Comparison of ENCODE assay signal across 20 cellular contexts in genomic region chr22:24565077-24565476, GRCh38. TPM values are rescaled to one million over a fixed set of nuclear protein-coding genes. Genes with fewer than 3 reads are reported as not detected.
DNase-seq lines count a peak whose midpoint lies in the region; ATAC-seq and TF ChIP-seq lines count a peak whose summit lies in the region.
"Had no signal": no experiment of that assay in that cellular context is flagged by ENCODE, and none has a peak within 500 bp of the region (broad histone marks: within the 10 kb centered on the region; RNA-seq: fewer than 3 reads in every experiment).

No MANE protein-coding gene starts in this region.

- H3K4me1 ChIP-seq in Loucy (ENCODE audit: insufficient read depth, low read length, poor library complexity, severe bottlenecking) (peaks cover 28% of the 10 kb centered on the region), psoas muscle (peaks cover 44% of the 10 kb centered on the region)

- no peaks in the 10 kb centered on the region for H3K9me3 Mint-ChIP-seq in activated naive CD8-positive, alpha-beta T cell treated with anti-CD3 and anti-CD28 coated beads, Interleukin-2, amount 50 U/mL, for 24 hours
- H3K9me3 Mint-ChIP-seq in activated naive CD8-positive, alpha-beta T cell treated with anti-CD3 and anti-CD28 coated beads for 36 hours = no peaks in the 10 kb centered on the region
- H3K9me3 Mint-ChIP-seq in effector memory CD8-positive, alpha-beta T cell = no peaks in the 10 kb centered on the region
- H3K9me3 Mint-ChIP-seq: CD8-positive, alpha-beta memory T cell; GM23338 had no signal

- H3K27me3 ChIP-seq in Loucy (ENCODE audit: insufficient read depth, low read length, poor library complexity, severe bottlenecking) (no peaks in the 10 kb centered on the region), psoas muscle (ENCODE audit: insufficient read depth in 3 of 3, low read length in 2 of 3) (no peaks in the 10 kb centered on the region)

- no peak for DNase-seq in activated naive CD8-positive, alpha-beta T cell treated with anti-CD3 and anti-CD28 coated beads, Interleukin-2, amount 50 U/mL, for 24 hours
- DNase-seq in activated naive CD8-positive, alpha-beta T cell treated with anti-CD3 and anti-CD28 coated beads for 36 hours = no peak
- no peak for DNase-seq in effector memory CD8-positive, alpha-beta T cell
- DNase-seq in psoas muscle (no peak), NCI-H2227 treated with DMSO at 0.1 percent for 48 hours (lab: John Stamatoyannopoulos, UW) (no peak), hippocampal formation (lab: John Stamatoyannopoulos, UW) (no peak)
- DNase-seq: CD8-positive, alpha-beta memory T cell; GF-D8; NCI-H1048; NCI-H146; NCI-H2081 treated with DMSO at 0.1 percent for 48 hours; NCI-H345; NCI-H526 treated with DMSO at 0.1 percent for 48 hours; NK-92 treated with Interleukin-12 subunit alpha and Interleukin-12 subunit beta, amount 100 ng/mL, for 24 hours; OCI-M1 had no signal

- H3K9me2 ChIP-seq in Loucy (replicated peaks; ENCODE audit: low read depth, low read length) = no peaks in the 10 kb centered on the region

- peaks cover 76% of the 10 kb centered on the region; the same call in 1 of the 2 replicates for H3K36me3 ChIP-seq in Loucy (ENCODE audit: insufficient read depth, low read length)
- H3K36me3 ChIP-seq in psoas muscle (ENCODE audit: insufficient read depth in 1 of 2, low read depth in 1 of 2) = peaks cover 5 to 43% of the 10 kb centered on the region in 2 donors

- H3K79me2 ChIP-seq in Loucy (ENCODE audit: insufficient read depth, low read length) = peaks cover 82% of the 10 kb centered on the region

- WGBS in psoas muscle, 3 donors = 75 to 86% (median 76%) methylated on average over 2 of the region's 2 CpGs

- peaks cover 73% of the 10 kb centered on the region for H4K20me1 ChIP-seq in Loucy (ENCODE audit: insufficient read depth, low read length, poor library complexity, severe bottlenecking)

- ATAC-seq in activated naive CD8-positive, alpha-beta T cell treated with anti-CD3 and anti-CD28 coated beads, Interleukin-2, amount 50 U/mL, for 24 hours = no peak
- no peak for ATAC-seq in effector memory CD8-positive, alpha-beta T cell (replicated peaks)
- peak in 1 of 4 donors; percentile 1 for ATAC-seq in psoas muscle
- ATAC-seq: GM23338, K562 had no signal

- peak overlapping the region; percentile 78 for H3K27ac ChIP-seq in psoas muscle
- H3K27ac ChIP-seq: HL-60 had no signal

- peak overlapping the region; percentile 68 for H3K4me2 ChIP-seq in Loucy (ENCODE audit: low read depth, low read length, poor library complexity, severe bottlenecking)
- H3K4me2 ChIP-seq: GM23338 had no signal

- no peak overlapping the region for H2AFZ ChIP-seq in Loucy (ENCODE audit: low read length)
- H2AFZ ChIP-seq: GM23338 had no signal

- H3K9ac ChIP-seq in Loucy (ENCODE audit: low read depth, low read length, poor library complexity, severe bottlenecking) = no peak overlapping the region

- no peak overlapping the region for H3K4me3 Mint-ChIP-seq in activated naive CD8-positive, alpha-beta T cell treated with anti-CD3 and anti-CD28 coated beads, Interleukin-2, amount 50 U/mL, for 24 hours
- H3K4me3 Mint-ChIP-seq in activated naive CD8-positive, alpha-beta T cell treated with anti-CD3 and anti-CD28 coated beads for 36 hours = no peak overlapping the region
- H3K4me3 Mint-ChIP-seq in effector memory CD8-positive, alpha-beta T cell = no peak overlapping the region
- H3K4me3 Mint-ChIP-seq: B cell, GM23338 had no signal

- H3K4me1 Mint-ChIP-seq in activated naive CD8-positive, alpha-beta T cell treated with anti-CD3 and anti-CD28 coated beads, Interleukin-2, amount 50 U/mL, for 24 hours = peaks cover 27% of the 10 kb centered on the region
- peaks cover 25% of the 10 kb centered on the region for H3K4me1 Mint-ChIP-seq in activated naive CD8-positive, alpha-beta T cell treated with anti-CD3 and anti-CD28 coated beads for 36 hours
- peaks cover 23 to 44% of the 10 kb centered on the region in 2 donors for H3K4me1 Mint-ChIP-seq in effector memory CD8-positive, alpha-beta T cell (ENCODE audit: low read depth in 2 of 2)
- H3K4me1 Mint-ChIP-seq: GM23338 had no signal

- H3K9me3 ChIP-seq in Loucy (ENCODE audit: insufficient read depth, low read depth, low read length) (no peaks in the 10 kb centered on the region), psoas muscle (no peaks in the 10 kb centered on the region)

- no peak for TF ChIP-seq CTCF in Loucy (conservative IDR thresholded peaks at IDR 0.05; ENCODE audit: low read length)
- TF ChIP-seq CTCF in psoas muscle (IDR thresholded peaks at IDR 0.05) = no peak

- intact Hi-C loops in psoas muscle (cut with DNase I) = no loop called here

- no peaks in the 10 kb centered on the region for H3F3A ChIP-seq in Loucy (ENCODE audit: low read depth)

- H3K4me3 ChIP-seq in Loucy (ENCODE audit: low read length, poor library complexity, severe bottlenecking) (no peak overlapping the region), psoas muscle (no peak overlapping the region)
- H3K4me3 ChIP-seq: GM23338, K562 had no signal

- peaks cover 49% of the 10 kb centered on the region for H3K36me3 Mint-ChIP-seq in activated naive CD8-positive, alpha-beta T cell treated with anti-CD3 and anti-CD28 coated beads, Interleukin-2, amount 50 U/mL, for 24 hours (ENCODE audit: low read depth)
- peaks cover 20% of the 10 kb centered on the region for H3K36me3 Mint-ChIP-seq in activated naive CD8-positive, alpha-beta T cell treated with anti-CD3 and anti-CD28 coated beads for 36 hours
- peaks cover 72% of the 10 kb centered on the region for H3K36me3 Mint-ChIP-seq in effector memory CD8-positive, alpha-beta T cell (ENCODE audit: insufficient read depth)

- peak overlapping the region; percentile 20 for H3K27ac Mint-ChIP-seq in activated naive CD8-positive, alpha-beta T cell treated with anti-CD3 and anti-CD28 coated beads, Interleukin-2, amount 50 U/mL, for 24 hours
- no peak overlapping the region for H3K27ac Mint-ChIP-seq in activated naive CD8-positive, alpha-beta T cell treated with anti-CD3 and anti-CD28 coated beads for 36 hours
- peak overlapping the region; percentile 49 to 77 for H3K27ac Mint-ChIP-seq in effector memory CD8-positive, alpha-beta T cell
- H3K27ac Mint-ChIP-seq: B cell, GM23338 had no signal

- no peaks in the 10 kb centered on the region for H3K27me3 Mint-ChIP-seq in activated naive CD8-positive, alpha-beta T cell treated with anti-CD3 and anti-CD28 coated beads, Interleukin-2, amount 50 U/mL, for 24 hours
- H3K27me3 Mint-ChIP-seq in activated naive CD8-positive, alpha-beta T cell treated with anti-CD3 and anti-CD28 coated beads for 36 hours = no peaks in the 10 kb centered on the region
- H3K27me3 Mint-ChIP-seq in effector memory CD8-positive, alpha-beta T cell = no peaks in the 10 kb centered on the region
- H3K27me3 Mint-ChIP-seq: B cell; CD8-positive, alpha-beta memory T cell had no signal

RNA-seq across cellular contexts. Expression of gene SNRPD3, which starts 9.3 kb away (rescaled TPM):
- total RNA-seq in activated naive CD8-positive, alpha-beta T cell treated with anti-CD3 and anti-CD28 coated beads for 36 hours = 100 to 1,000 TPM; 221 to 222 TPM
- 10 to 100 TPM; 68.8 to 90.5 (median 75.8) TPM for total RNA-seq in psoas muscle
- 100 to 1,000 TPM in 2 of 3 donors, 10 to 100 TPM in 1; 82.7 to 129 (median 110) TPM for polyA plus RNA-seq in psoas muscle

RNA-seq across cellular contexts. Expression of gene GUCD1, which starts 10.1 kb away (rescaled TPM):
- total RNA-seq in activated naive CD8-positive, alpha-beta T cell treated with anti-CD3 and anti-CD28 coated beads for 36 hours = 100 to 1,000 TPM; 127 to 145 TPM
- 100 to 1,000 TPM; 114 to 232 (median 181) TPM for total RNA-seq in psoas muscle
- polyA plus RNA-seq in psoas muscle = 100 to 1,000 TPM; 137 to 180 (median 151) TPM

RNA-seq across cellular contexts. Expression of gene LRRC75B, which starts 27.8 kb away (rescaled TPM):
- 1 to 10 TPM in 1 of 2 experiments, under 1 TPM in 1; 0.91 to 1.1 TPM for total RNA-seq in activated naive CD8-positive, alpha-beta T cell treated with anti-CD3 and anti-CD28 coated beads for 36 hours
- 1 to 10 TPM in 3 of 4 donors, under 1 TPM in 1; 0.93 to 4.1 (median 2.7) TPM for total RNA-seq in psoas muscle
- 1 to 10 TPM in 2 of 3 donors, under 1 TPM in 1; 0.99 to 3.9 (median 2.0) TPM for polyA plus RNA-seq in psoas muscle
- polyA plus RNA-seq: CD8-positive, alpha-beta memory T cell had no signal

RNA-seq across cellular contexts. Expression of gene GGT1, which starts 37.9 kb away (rescaled TPM):
- 10 to 100 TPM; 11.1 to 12.3 TPM for total RNA-seq in activated naive CD8-positive, alpha-beta T cell treated with anti-CD3 and anti-CD28 coated beads for 36 hours
- total RNA-seq in psoas muscle = 1 to 10 TPM in 2 of 4 donors, under 1 TPM in 2; 0.71 to 2.6 (median 1.7) TPM
- 1 to 10 TPM in 1 of 3 donors, under 1 TPM in 2; 0.52 to 1.3 (median 0.97) TPM for polyA plus RNA-seq in psoas muscle
